31 cellular contexts compared by ENCODE assay signal in the genomic region with DNA sequence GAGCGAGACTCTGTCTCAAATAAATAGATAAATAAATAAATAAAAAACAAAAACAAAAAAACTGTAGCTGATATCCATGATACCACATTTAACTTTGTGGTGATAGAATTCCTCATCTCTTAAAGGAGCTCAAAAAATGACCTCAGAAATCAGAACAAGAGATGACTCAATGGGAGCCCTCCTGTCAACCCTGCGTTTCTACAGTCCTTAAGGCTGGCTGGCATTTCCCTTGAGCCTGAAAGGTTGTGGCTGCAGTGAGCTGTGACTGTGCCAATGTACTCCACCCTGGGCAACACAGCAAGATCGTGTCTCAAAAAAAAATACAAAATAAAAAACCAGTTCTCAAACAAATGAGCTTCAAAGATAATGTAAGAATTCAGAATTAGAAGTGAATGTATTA. TPM values are rescaled to one million over a fixed set of nuclear protein-coding genes. Genes with fewer than 3 reads are reported as not detected.
A peak's percentile ranks its signal among the peaks of the same experiment; 100 is the strongest.
DNase-seq lines count a peak whose midpoint lies in the region; ATAC-seq, FAIRE-seq and TF ChIP-seq lines count a peak whose summit lies in the region.
"Had no signal": no experiment of that assay in that cellular context is flagged by ENCODE, and none has a peak within 500 bp of the region (broad histone marks: within the 10 kb centered on the region; RNA-seq: fewer than 3 reads in every experiment).

No MANE protein-coding gene starts in this region.

- intact Hi-C loops in heart right ventricle (cut with DNase I) (loop anchor here in 3 of 10 donors (5.0 to 10.0 kb wide), 3 partner anchors 50 to 87 kb away; no protein-coding TSS in a partner anchor), Right ventricle myocardium inferior (cut with DNase I) (loop anchor here (2.0 kb wide), 1 partner anchor 88 kb away; no protein-coding TSS in a partner anchor), testis (cut with DNase I; ENCODE audit: low total_unique reads) (no loop called here)

- TF ChIP-seq CTCF in heart right ventricle (IDR thresholded peaks at IDR 0.05) (no peak), testis (IDR thresholded peaks at IDR 0.05) (no peak)

- H3K27me3 ChIP-seq in heart right ventricle, result no peaks in the 10 kb centered on the region
- H3K27me3 ChIP-seq in testis, result no peaks in the 10 kb centered on the region
- H3K27me3 ChIP-seq: BLaER1 had no signal

- H3K4me1 ChIP-seq in heart right ventricle (peaks cover 0 to 15% (median 0%) of the 10 kb centered on the region in 9 donors), testis (peaks cover 5% of the 10 kb centered on the region)
- H3K4me1 ChIP-seq: BLaER1 had no signal

- H3K36me3 ChIP-seq in heart right ventricle (no peaks in the 10 kb centered on the region), testis (ENCODE audit: low read depth, missing control alignments) (no peaks in the 10 kb centered on the region)
- H3K36me3 ChIP-seq: BLaER1 had no signal

- WGBS in heart right ventricle, 2 donors, result 60 to 83% methylated on average over 3 of the region's 3 CpGs
- 67 to 75% methylated on average over 3 of the region's 3 CpGs for WGBS in testis, 2 donors

- H3K27ac ChIP-seq in heart right ventricle, result peak overlapping the region in 6 of 10 donors; percentile 39 to 76 (median 72)
- peak overlapping the region; percentile 4 to 45 for H3K27ac ChIP-seq in testis
- H3K27ac ChIP-seq: BLaER1 had no signal

- FAIRE-seq in islet of Langerhans (lab: Jason Lieb, UNC), result peak; percentile 73
- FAIRE-seq: A204.1, D721Med, GM12878, K562 had no signal

- H3K4me3 ChIP-seq in heart right ventricle (no peak overlapping the region), testis (no peak overlapping the region)
- H3K4me3 ChIP-seq: BLaER1, GM12878, GM23338, K562 had no signal

- DNase-seq in heart right ventricle, result no peak
- DNase-seq in Right ventricle myocardium inferior (ENCODE audit: missing footprints), result no peak
- peak; percentile 79 for DNase-seq in NCI-H69 (lab: John Stamatoyannopoulos, UW)
- DNase-seq in testis, result no peak
- DNase-seq in NOMO-1 treated with dmso at 0.1 percent for 144 hours (lab: John Stamatoyannopoulos, UW; ENCODE audit: unreplicated experiment), result no peak
- DNase-seq: CD4-positive, CD25-positive, alpha-beta regulatory T cell; EL; GDM1; H9; Kasumi-1; MV-4-11; NCI-H1105; NCI-H1436 treated with DMSO at 0.1 percent for 48 hours; NCI-H1930; NCI-H2107; NCI-H446; NCI-H526; SK-N-SH had no signal

- H3K9me3 ChIP-seq in heart right ventricle (peaks cover 0 to 14% (median 0%) of the 10 kb centered on the region in 11 donors), testis (no peaks in the 10 kb centered on the region)
- H3K9me3 ChIP-seq: SK-N-SH had no signal

- peak in 3 of 8 donors; percentile 28 to 67 (median 43) for ATAC-seq in heart right ventricle
- no peak for ATAC-seq in Right ventricle myocardium inferior
- no peak for ATAC-seq in HG02610 (IDR thresholded peaks at IDR 0.05; ENCODE audit: unreplicated experiment)
- ATAC-seq: GM12878, K562, Panc1 had no signal

- TF ChIP-seq POLR2A in testis (IDR thresholded peaks at IDR 0.05), result no peak

RNA-seq across cellular contexts. Expression of gene CHST9, which starts 40.4 kb away (rescaled TPM):
- total RNA-seq in heart right ventricle, result 10 to 100 TPM in 1 of 10 donors, 1 to 10 TPM in 8, under 1 TPM in 1; 0.30 to 11.8 (median 4.9) TPM
- polyA plus RNA-seq in heart right ventricle, result 1 to 10 TPM in 1 of 2 donors, under 1 TPM in 1; 0.22 to 2.9 TPM
- total RNA-seq in Right ventricle myocardium inferior, result 8.3 TPM
- total RNA-seq in testis, result 10 to 100 TPM; 20.9 to 25.5 TPM
- polyA plus RNA-seq in testis (ENCODE audit: insufficient read depth, low read depth, low replicate concordance), result 9.6 TPM
- total RNA-seq: CD4-positive, CD25-positive, alpha-beta regulatory T cell; GM12878; HT1080; K562; MCF 10A; OCI-LY7 had no signal
- polyA plus RNA-seq: AG04450; CD4-positive, CD25-positive, alpha-beta regulatory T cell; K562; SK-N-SH had no signal
